Comparison of ENCODE assay signal across 21 cellular contexts in genomic region chr2:69462780-69463179, GRCh38.
"Had no signal": no experiment of that assay in that cellular context is flagged by ENCODE, and none has a peak within 500 bp of the region (broad histone marks: within the 10 kb centered on the region; RNA-seq: fewer than 3 reads in every experiment).

No MANE protein-coding gene starts in this region.

- ATAC-seq: activated T-cell treated with anti-CD3 and anti-CD28 coated beads, Interleukin-2, amount 50 U/mL, for 4 hours; PC-3; T-cell had no signal

- H3K27ac ChIP-seq: breast epithelium, VCaP had no signal

- H3K27me3 ChIP-seq: breast epithelium had no signal

- H3K36me3 ChIP-seq: breast epithelium had no signal

- H3K4me3 ChIP-seq: breast epithelium had no signal

- H3K9me3 ChIP-seq: breast epithelium had no signal

- DNase-seq: activated CD4-positive, alpha-beta memory T cell treated with anti-CD3 and anti-CD28 coated beads for 36 hours; activated CD4-positive, alpha-beta T cell treated with anti-CD3 and anti-CD28 coated beads, Interleukin-2, amount 10 ng/mL, durations not matched to agents 7 days and 5 days; activated CD4-positive, CD25-positive, alpha-beta regulatory T cell; activated CD8-positive, alpha-beta memory T cell treated with anti-CD3 and anti-CD28 coated beads for 24 hours; activated gamma-delta T cell; activated naive CD4-positive, alpha-beta T cell treated with anti-CD3 and anti-CD28 coated beads, Interleukin-2, amount 10 ng/mL, durations not matched to agents 7 days and 5 days; activated T-cell treated with anti-CD3 and anti-CD28 coated beads, Interleukin-2, amount 50 U/mL, for 4 hours; aorta; caudate nucleus; MM.1S; NCI-H1105; NCI-H1436; NCI-H1694 treated with DMSO at 0.1 percent for 48 hours; NCI-H2029 treated with DMSO at 0.1 percent for 48 hours; NCI-H510A treated with DMSO at 0.1 percent for 48 hours; NCI-H69; PC-3; SHP77 treated with DMSO at 0.1 percent for 48 hours; T-cell had no signal

- H3K4me1 ChIP-seq: breast epithelium had no signal
